In genomic region chr10:7039859-7040258, GRCh38 we compare ENCODE assay signal across 34 cellular contexts.
DNase-seq lines count a peak whose midpoint lies in the region; ATAC-seq, FAIRE-seq and TF ChIP-seq lines count a peak whose summit lies in the region.
"Had no signal": no experiment of that assay in that cellular context is flagged by ENCODE, and none has a peak within 500 bp of the region (broad histone marks: within the 10 kb centered on the region; RNA-seq: fewer than 3 reads in every experiment).

No MANE protein-coding gene starts in this region.

- no peak overlapping the region for H3K27ac ChIP-seq in K562 (ENCODE audit: extremely low read depth, low read depth, low read length)
- H3K27ac ChIP-seq: 22Rv1; A549; BLaER1; BLaER1 treated with 17β-estradiol and CSF1 and Interleukin-3, amounts not matched to agents 10 nM and 100 nM; C4-2B had no signal

- TF ChIP-seq EP300 in K562 (IDR thresholded peaks at IDR 0.05; ENCODE audit: low read length) = no peak

- peaks cover 93 to 94% of the 10 kb centered on the region in 2 donors for H3K4me1 Mint-ChIP-seq in natural killer cell treated with Interleukin-12 subunit alpha and Interleukin-12 subunit beta and Interleukin-15 and Interleukin-18, amount 100 ng/mL, for 72 hours (ENCODE audit: low read depth in 2 of 2)
- H3K4me1 Mint-ChIP-seq in natural killer cell (peaks cover 93 to 95% of the 10 kb centered on the region in 2 donors), immature natural killer cell (peaks cover 84 to 95% of the 10 kb centered on the region in 2 donors)

- CTCF ChIA-PET in K562 (lab: Yijun Ruan, JAX; ENCODE audit: low intra/inter-chr PET ratio) = no interaction called here

- H3K9me3 Mint-ChIP-seq in natural killer cell treated with Interleukin-12 subunit alpha and Interleukin-12 subunit beta and Interleukin-15 and Interleukin-18, amount 100 ng/mL, for 72 hours = peaks cover 5% of the 10 kb centered on the region
- H3K9me3 Mint-ChIP-seq in natural killer cell (no peaks in the 10 kb centered on the region), immature natural killer cell (no peaks in the 10 kb centered on the region)
- H3K9me3 Mint-ChIP-seq: CD14-positive monocyte; CD4-positive, alpha-beta T cell; CD4-positive, CD25-positive, alpha-beta regulatory T cell; CD8-positive, alpha-beta memory T cell had no signal

- no peaks in the 10 kb centered on the region for H3K36me3 ChIP-seq in K562 (ENCODE audit: control insufficient read depth, insufficient read depth, low read length)
- H3K36me3 ChIP-seq: BE2C; BLaER1 treated with 17β-estradiol and CSF1 and Interleukin-3, amounts not matched to agents 10 nM and 100 nM had no signal

- peaks cover 13 to 17% of the 10 kb centered on the region in 2 experiments; a peak in 4 of 5 replicates for H3K4me1 ChIP-seq in K562 (replicated peaks in 1 of 2; ENCODE audit: control insufficient read depth in 2 of 2, insufficient read depth in 2 of 2, low read length in 2 of 2)
- H3K4me1 ChIP-seq: A549, BE2C, BLaER1, Caco-2 had no signal

- no peak overlapping the region for H3K4me3 ChIP-seq in K562
- H3K4me3 ChIP-seq: A549; BLaER1; BLaER1 treated with 17β-estradiol and CSF1 and Interleukin-3, amounts not matched to agents 10 nM and 100 nM had no signal

- TF ChIP-seq RAD21 in K562 (CRISPR knock-in tag; conservative IDR thresholded peaks at IDR 0.05 in 1 of 2, IDR thresholded peaks at IDR 0.05 in 1 of 2) = no peak

- no peaks in the 10 kb centered on the region for H3K27me3 ChIP-seq in K562 (ENCODE audit: control insufficient read depth in 2 of 2, insufficient read depth in 2 of 2, low read length in 2 of 2)
- H3K27me3 ChIP-seq: BE2C, BLaER1 had no signal

- H3K9me3 ChIP-seq in K562 (replicated peaks; ENCODE audit: control insufficient read depth, insufficient read depth, low read depth, low read length) = no peaks in the 10 kb centered on the region
- H3K9me3 ChIP-seq: A549; BE2C; BLaER1; BLaER1 treated with 17β-estradiol and CSF1 and Interleukin-3, amounts not matched to agents 10 nM and 100 nM; Caco-2 had no signal

- no peaks in the 10 kb centered on the region for H3K9me1 ChIP-seq in K562 (ENCODE audit: control insufficient read depth, insufficient read depth, low read length)

- TF ChIP-seq POLR2A in K562 (conservative IDR thresholded peaks at IDR 0.05) = no peak

- intact Hi-C loops in natural killer cell (cut with micrococcal nuclease) (loop anchor here (10.0 kb wide), 2 partner anchors 375 to 545 kb away; partner anchors contain the start of gene SFMBT2), K562 (cut with micrococcal nuclease) (no loop called here)

- no peak for FAIRE-seq in K562 (lab: Jason Lieb, UNC)
- FAIRE-seq: A204.1, A549, D721Med had no signal

- DNase-seq in natural killer cell treated with Interleukin-12 subunit alpha and Interleukin-12 subunit beta and Interleukin-15 and Interleukin-18, amount 100 ng/mL, for 72 hours (ENCODE audit: low spot score) = no peak
- no peak for DNase-seq in natural killer cell
- DNase-seq in K562 (ENCODE audit: extremely low read depth in 1 of 4, low spot score in 3 of 4) = no peak
- no peak for DNase-seq in immature natural killer cell
- no peak for DNase-seq in EL
- no peak for DNase-seq in NCI-H146 (lab: John Stamatoyannopoulos, UW)
- DNase-seq: 8988T; ACHN; AML-193; BE2C; C1 segment of cervical spinal cord; Caco-2; Calu3; CD4-positive, alpha-beta memory T cell; CD4-positive, alpha-beta T cell; CD4-positive, CD25-positive, alpha-beta regulatory T cell; CD8-positive, alpha-beta memory T cell; CD8-positive, alpha-beta T cell; COR-L47; DMS 273 treated with DMSO at 0.1 percent for 48 hours; DMS153; DMS53; DMS79; DMS79 treated with DMSO at 0.1 percent for 48 hours; DND-41 had no signal

- H4K20me1 ChIP-seq in K562 (replicated peaks; ENCODE audit: control insufficient read depth, insufficient read depth, low read length) = no peaks in the 10 kb centered on the region
- H4K20me1 ChIP-seq: BLaER1; BLaER1 treated with 17β-estradiol and CSF1 and Interleukin-3, amounts not matched to agents 10 nM and 100 nM had no signal

- in situ Hi-C loops in K562 (cut with MboI) = no loop called here

- no peaks in the 10 kb centered on the region for H3K79me2 ChIP-seq in K562 (ENCODE audit: control insufficient read depth, insufficient read depth, low read length)

- peak overlapping the region; percentile 97 to 99 for H3K27ac Mint-ChIP-seq in natural killer cell treated with Interleukin-12 subunit alpha and Interleukin-12 subunit beta and Interleukin-15 and Interleukin-18, amount 100 ng/mL, for 72 hours
- H3K27ac Mint-ChIP-seq in natural killer cell = peak overlapping the region in 1 of 2 donors; percentile 51
- peak overlapping the region in 4 of 6 donors; percentile 23 to 86 (median 57) for H3K27ac Mint-ChIP-seq in immature natural killer cell
- H3K27ac Mint-ChIP-seq: B cell; CD14-positive monocyte; CD4-positive, alpha-beta memory T cell; CD4-positive, alpha-beta T cell; CD4-positive, CD25-positive, alpha-beta regulatory T cell; CD8-positive, alpha-beta T cell had no signal

- ATAC-seq in natural killer cell treated with Interleukin-12 subunit alpha and Interleukin-12 subunit beta and Interleukin-15 and Interleukin-18, amount 100 ng/mL, for 72 hours = no peak
- no peak for ATAC-seq in natural killer cell
- no peak for ATAC-seq in K562
- ATAC-seq: A549; CD8-positive, alpha-beta T cell had no signal

- no peak overlapping the region for H2AFZ ChIP-seq in K562 (ENCODE audit: low read depth, low read length)

- TF ChIP-seq CTCF in natural killer cell (IDR thresholded peaks at IDR 0.05) = no peak
- TF ChIP-seq CTCF in K562 (IDR thresholded peaks at IDR 0.05 in 2 of 3, conservative IDR thresholded peaks at IDR 0.05 in 1 of 3; ENCODE audit: insufficient read depth in 2 of 3, low read depth in 1 of 3, low read length in 3 of 3) = no peak

- H3K4me2 ChIP-seq in K562 (ENCODE audit: insufficient read depth, low read length) = no peak overlapping the region
- H3K4me2 ChIP-seq: BLaER1; BLaER1 treated with 17β-estradiol and CSF1 and Interleukin-3, amounts not matched to agents 10 nM and 100 nM had no signal

- peak overlapping the region; percentile 61 for H3K4me3 Mint-ChIP-seq in natural killer cell treated with Interleukin-12 subunit alpha and Interleukin-12 subunit beta and Interleukin-15 and Interleukin-18, amount 100 ng/mL, for 72 hours
- H3K4me3 Mint-ChIP-seq in natural killer cell = no peak overlapping the region
- H3K4me3 Mint-ChIP-seq in immature natural killer cell = peak overlapping the region in 1 of 5 donors; percentile 23
- H3K4me3 Mint-ChIP-seq: B cell; CD14-positive monocyte; CD4-positive, alpha-beta T cell; CD4-positive, CD25-positive, alpha-beta regulatory T cell; CD8-positive, alpha-beta memory T cell; CD8-positive, alpha-beta T cell had no signal

- H3K9ac ChIP-seq in K562 (ENCODE audit: insufficient read depth in 1 of 2, low read depth in 2 of 2, low read length in 2 of 2) = no peak overlapping the region
- H3K9ac ChIP-seq: BLaER1; BLaER1 treated with 17β-estradiol and CSF1 and Interleukin-3, amounts not matched to agents 10 nM and 100 nM had no signal

- peaks cover 41% of the 10 kb centered on the region for H3K36me3 Mint-ChIP-seq in natural killer cell treated with Interleukin-12 subunit alpha and Interleukin-12 subunit beta and Interleukin-15 and Interleukin-18, amount 100 ng/mL, for 72 hours
- H3K36me3 Mint-ChIP-seq in natural killer cell (no peaks in the 10 kb centered on the region), immature natural killer cell (peaks cover 0 to 19% (median 3%) of the 10 kb centered on the region in 3 donors)
- H3K36me3 Mint-ChIP-seq: CD14-positive monocyte; CD4-positive, alpha-beta memory T cell; CD4-positive, CD25-positive, alpha-beta regulatory T cell; CD8-positive, alpha-beta T cell had no signal

- POLR2A ChIA-PET in K562 (lab: Yijun Ruan, JAX) = interaction anchor here (0.6 to 0.8 kb wide), 2 partner anchors 9 to 943 kb away, joined by 3 read pairs; no protein-coding TSS in a partner anchor

- H3K27me3 Mint-ChIP-seq in natural killer cell treated with Interleukin-12 subunit alpha and Interleukin-12 subunit beta and Interleukin-15 and Interleukin-18, amount 100 ng/mL, for 72 hours = no peaks in the 10 kb centered on the region
- H3K27me3 Mint-ChIP-seq in natural killer cell (ENCODE audit: low read depth in 2 of 2) = no peaks in the 10 kb centered on the region
- H3K27me3 Mint-ChIP-seq in immature natural killer cell (ENCODE audit: low read depth in 3 of 3) = peaks cover 0 to 2% (median 0%) of the 10 kb centered on the region in 3 donors
- H3K27me3 Mint-ChIP-seq: CD4-positive, alpha-beta T cell had no signal

- no TSS peak for BruUV-seq in K562 (replicated peaks; lab: Mats Ljungman, UMichigan)

TF ChIP-seq in K562, 482 proteins besides CTCF, POLR2A, EP300 and RAD21:
- 0 out of 4 replicates have a peak, but pooled peaks have one; percentile 21 to 28 for TF ChIP-seq KDM1A (IDR thresholded peaks at IDR 0.05)
- no peak for TF ChIP-seq ZNF436 (CRISPR knock-in tag; IDR thresholded peaks at IDR 0.05)
- no peak for TF ChIP-seq LEF1 (IDR thresholded peaks at IDR 0.05)
- TF ChIP-seq, protein P1, sequence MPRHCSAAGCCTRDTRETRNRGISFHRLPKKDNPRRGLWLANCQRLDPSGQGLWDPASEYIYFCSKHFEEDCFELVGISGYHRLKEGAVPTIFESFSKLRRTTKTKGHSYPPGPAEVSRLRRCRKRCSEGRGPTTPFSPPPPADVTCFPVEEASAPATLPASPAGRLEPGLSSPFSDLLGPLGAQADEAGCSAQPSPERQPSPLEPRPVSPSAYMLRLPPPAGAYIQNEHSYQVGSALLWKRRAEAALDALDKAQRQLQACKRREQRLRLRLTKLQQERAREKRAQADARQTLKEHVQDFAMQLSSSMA (CRISPR knock-in tag; IDR thresholded peaks at IDR 0.05) = no peak
- no peak for TF ChIP-seq HCFC1 (IDR thresholded peaks at IDR 0.05; ENCODE audit: low read depth, low read length)
- peak; percentile 96 for TF ChIP-seq RBM25 (IDR thresholded peaks at IDR 0.05; ENCODE audit: low read depth, low read length, severe bottlenecking)
- TF ChIP-seq, protein P2, sequence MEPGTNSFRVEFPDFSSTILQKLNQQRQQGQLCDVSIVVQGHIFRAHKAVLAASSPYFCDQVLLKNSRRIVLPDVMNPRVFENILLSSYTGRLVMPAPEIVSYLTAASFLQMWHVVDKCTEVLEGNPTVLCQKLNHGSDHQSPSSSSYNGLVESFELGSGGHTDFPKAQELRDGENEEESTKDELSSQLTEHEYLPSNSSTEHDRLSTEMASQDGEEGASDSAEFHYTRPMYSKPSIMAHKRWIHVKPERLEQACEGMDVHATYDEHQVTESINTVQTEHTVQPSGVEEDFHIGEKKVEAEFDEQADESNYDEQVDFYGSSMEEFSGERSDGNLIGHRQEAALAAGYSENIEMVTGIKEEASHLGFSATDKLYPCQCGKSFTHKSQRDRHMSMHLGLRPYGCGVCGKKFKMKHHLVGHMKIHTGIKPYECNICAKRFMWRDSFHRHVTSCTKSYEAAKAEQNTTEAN (CRISPR knock-in tag; IDR thresholded peaks at IDR 0.05) = no peak
- peak; percentile 54; the same call in 1 of the 2 replicates for TF ChIP-seq BCOR (IDR thresholded peaks at IDR 0.05)
